25 cellular contexts compared by ENCODE assay signal in genomic region chr5:1950708-1951103, GRCh38.
DNase-seq lines count a peak whose midpoint lies in the region; ATAC-seq, FAIRE-seq and TF ChIP-seq lines count a peak whose summit lies in the region.
"Had no signal": no experiment of that assay in that cellular context is flagged by ENCODE, and none has a peak within 500 bp of the region (broad histone marks: within the 10 kb centered on the region; RNA-seq: fewer than 3 reads in every experiment).

No MANE protein-coding gene starts in this region.

- H3K9ac ChIP-seq in GM23248 (no peak overlapping the region), IMR-90 (ENCODE audit: low read depth, low read length) (no peak overlapping the region), K562 (ENCODE audit: insufficient read depth in 1 of 2, low read depth in 2 of 2, low read length in 2 of 2) (no peak overlapping the region)
- H3K9ac ChIP-seq: neural progenitor cell had no signal

- no peak overlapping the region for H3K23ac ChIP-seq in IMR-90 (ENCODE audit: low read depth, low read length)

- H3K27ac Mint-ChIP-seq in nephron progenitor cell = no peak overlapping the region
- H3K27ac Mint-ChIP-seq: activated CD8-positive, alpha-beta T cell treated with anti-CD3 and anti-CD28 coated beads for 36 hours; CD4-positive, CD25-positive, alpha-beta regulatory T cell; neural progenitor cell; progenitor cell of endocrine pancreas; T-helper 2 cell treated with Interferon-gamma antibody and Interleukin-4, amounts not matched to agents 5 μg/mL and 100 μg/mL, for 36 hours had no signal

- H3K4me3 ChIP-seq in GM23248 (no peak overlapping the region), IMR-90 (ENCODE audit: insufficient read depth, low read depth, low read length) (no peak overlapping the region), K562 (no peak overlapping the region)
- H3K4me3 ChIP-seq: hepatocyte, neural progenitor cell, SK-N-MC had no signal

- H3F3A ChIP-seq in GM23248 (ENCODE audit: insufficient read depth) = no peaks in the 10 kb centered on the region

- H3K4me3 Mint-ChIP-seq in nephron progenitor cell = no peak overlapping the region
- H3K4me3 Mint-ChIP-seq: activated CD8-positive, alpha-beta T cell treated with anti-CD3 and anti-CD28 coated beads for 36 hours; CD4-positive, CD25-positive, alpha-beta regulatory T cell; T-helper 2 cell treated with Interferon-gamma antibody and Interleukin-4, amounts not matched to agents 5 μg/mL and 100 μg/mL, for 36 hours had no signal

- dilution Hi-C loops in IMR-90 (cut with HindIII; ENCODE audit: low sequenced_read_pairs, unreplicated experiment) = no loop called here

- no peak overlapping the region for H2AK5ac ChIP-seq in IMR-90 (ENCODE audit: low read depth, low read length)

- no peak overlapping the region for H2AK9ac ChIP-seq in IMR-90 (replicated peaks; ENCODE audit: low read depth, low read length, poor library complexity)

- H3K36me3 ChIP-seq in GM23248 (ENCODE audit: low read depth) (no peaks in the 10 kb centered on the region), IMR-90 (ENCODE audit: control insufficient read depth, insufficient read depth, low read length) (no peaks in the 10 kb centered on the region), K562 (ENCODE audit: control insufficient read depth, insufficient read depth, low read length) (no peaks in the 10 kb centered on the region)
- H3K36me3 ChIP-seq: neural progenitor cell, vagina had no signal

- H4K20me1 ChIP-seq in GM23248 (ENCODE audit: insufficient read depth) = no peaks in the 10 kb centered on the region
- H4K20me1 ChIP-seq in IMR-90 (ENCODE audit: insufficient read depth, low read length) = no peaks in the 10 kb centered on the region
- H4K20me1 ChIP-seq in K562 (replicated peaks; ENCODE audit: control insufficient read depth, insufficient read depth, low read length) = no peaks in the 10 kb centered on the region; the same call in 1 of the 2 replicates

- POLR2A ChIA-PET in IMR-90 (lab: Charles Lee; ENCODE audit: unreplicated experiment) (no interaction called here), K562 (lab: Yijun Ruan, JAX) (interaction anchor here (0.7 kb wide), 1 partner anchor 272 kb away, joined by 6 read pairs; no protein-coding TSS in a partner anchor)

- no peaks in the 10 kb centered on the region for H3K36me3 Mint-ChIP-seq in nephron progenitor cell (ENCODE audit: low read depth)
- H3K36me3 Mint-ChIP-seq: CD4-positive, CD25-positive, alpha-beta regulatory T cell; neural progenitor cell had no signal

- no peak overlapping the region for H3K4ac ChIP-seq in IMR-90 (ENCODE audit: low read depth, low read length)

- H3K56ac ChIP-seq in IMR-90 (ENCODE audit: extremely low read depth, insufficient read depth, low read length) = no peak overlapping the region

- no peak overlapping the region for H2AFZ ChIP-seq in GM23248
- H2AFZ ChIP-seq in IMR-90 (replicated peaks; ENCODE audit: low read length, poor library complexity) = peak overlapping the region; percentile 51
- H2AFZ ChIP-seq in K562 (ENCODE audit: low read depth, low read length) = no peak overlapping the region
- H2AFZ ChIP-seq: hepatocyte, neural progenitor cell had no signal

- no peak overlapping the region for H4K5ac ChIP-seq in IMR-90 (ENCODE audit: low read depth, low read length)

- H3K9me3 ChIP-seq in GM23248 (ENCODE audit: low read depth) (no peaks in the 10 kb centered on the region), IMR-90 (ENCODE audit: control insufficient read depth, insufficient read depth, low read length) (peaks cover 6% of the 10 kb centered on the region), K562 (replicated peaks; ENCODE audit: control insufficient read depth, insufficient read depth, low read depth, low read length) (no peaks in the 10 kb centered on the region)
- H3K9me3 ChIP-seq: vagina had no signal

- in situ Hi-C loops in GM23248 (cut with MboI) (no loop called here), IMR-90 (cut with MboI; ENCODE audit: low sequenced_read_pairs) (no loop called here), K562 (cut with MboI) (no loop called here)

- no peak for TF ChIP-seq EP300 in K562 (IDR thresholded peaks at IDR 0.05; ENCODE audit: low read length)

- TF ChIP-seq POLR2A in IMR-90 (IDR thresholded peaks at IDR 0.05; ENCODE audit: low read depth, low read length) (no peak), K562 (conservative IDR thresholded peaks at IDR 0.05) (no peak)

- BruUV-seq in IMR-90 (replicated peaks; lab: Mats Ljungman, UMichigan) = no TSS peak
- BruUV-seq in K562 (replicated peaks; lab: Mats Ljungman, UMichigan) = no TSS peak

- no peak overlapping the region for H2BK15ac ChIP-seq in IMR-90 (ENCODE audit: low read depth, low read length)

- no peak overlapping the region for H3K27ac ChIP-seq in GM23248
- H3K27ac ChIP-seq in IMR-90 (ENCODE audit: insufficient read depth, low read length) = no peak overlapping the region
- H3K27ac ChIP-seq in K562 (ENCODE audit: extremely low read depth, low read depth, low read length) = no peak overlapping the region
- H3K27ac ChIP-seq: hepatocyte, neural progenitor cell, SK-N-MC, vagina had no signal

- DNase-seq in GM23248 (peak; percentile 32), IMR-90 (no peak), K562 (ENCODE audit: extremely low read depth in 1 of 4, low spot score in 3 of 4) (no peak), kidney tubule cell (ENCODE audit: low spot score) (peak; percentile 26), nephron progenitor cell (no peak), NCI-H1092 treated with DMSO at 0.1 percent for 48 hours (lab: John Stamatoyannopoulos, UW) (no peak)
- DNase-seq: activated CD8-positive, alpha-beta T cell treated with anti-CD3 and anti-CD28 coated beads for 36 hours; activated gamma-delta T cell treated with Interleukin-2 at 50 U/mL for 16 hours; activated T-cell treated with anti-CD3 and anti-CD28 coated beads for 4 hours; amniotic stem cell; CD4-positive, CD25-positive, alpha-beta regulatory T cell; GF-D8; NCI-H1417 treated with DMSO at 0.1 percent for 48 hours; NCI-H2107; NCI-H446 treated with DMSO at 0.1 percent for 48 hours; substantia nigra had no signal

- no peaks in the 10 kb centered on the region for H3K9me2 ChIP-seq in GM23248 (ENCODE audit: insufficient read depth)

- no peaks in the 10 kb centered on the region for H3K79me1 ChIP-seq in IMR-90 (ENCODE audit: low read depth in 1 of 2, low read length in 2 of 2)

- no peaks in the 10 kb centered on the region for H3K4me1 ChIP-seq in GM23248 (ENCODE audit: insufficient read depth)
- no peaks in the 10 kb centered on the region for H3K4me1 ChIP-seq in IMR-90 (ENCODE audit: control insufficient read depth, insufficient read depth, low read length)
- H3K4me1 ChIP-seq in K562 (replicated peaks in 1 of 2; ENCODE audit: control insufficient read depth in 2 of 2, insufficient read depth in 2 of 2, low read length in 2 of 2) = peaks cover 0 to 11% of the 10 kb centered on the region in 2 experiments; a peak in 1 of 5 replicates

- WGBS in GM23248 (ENCODE audit: low coverage in 1 of 2, low lambda C conversion rate in 2 of 2, missing lambda C conversion rate in 2 of 2), 2 experiments = 85 to 88% methylated on average over 22 of the region's 22 CpGs
- 84% methylated on average over 14 of the region's 22 CpGs; no CpG with 5 or more reads in 1 of the 2 experiments for WGBS in IMR-90 (ENCODE audit: extremely low coverage in 2 of 2, insufficient read length in 1 of 2), 2 experiments
- WGBS in K562 (ENCODE audit: insufficient coverage, low coverage, missing lambda C conversion rate) = 5% methylated on average over 12 of the region's 22 CpGs

- no peak overlapping the region for H2BK120ac ChIP-seq in IMR-90 (ENCODE audit: low read depth, low read length)

- intact Hi-C loops in IMR-90 (cut with micrococcal nuclease) = no loop called here
- intact Hi-C loops in K562 (cut with micrococcal nuclease) = no loop called here

- H3K79me2 ChIP-seq in GM23248 (ENCODE audit: insufficient read depth) (no peaks in the 10 kb centered on the region), K562 (ENCODE audit: control insufficient read depth, insufficient read depth, low read length) (no peaks in the 10 kb centered on the region)
- H3K79me2 ChIP-seq: hepatocyte had no signal

- no peak for ATAC-seq in IMR-90 (ENCODE audit: low read depth)
- no peak for ATAC-seq in K562
- no peak for ATAC-seq in GM19397 (IDR thresholded peaks at IDR 0.05; ENCODE audit: unreplicated experiment)
- ATAC-seq: activated CD8-positive, alpha-beta T cell treated with anti-CD3 and anti-CD28 coated beads for 36 hours had no signal

- CTCF ChIA-PET in IMR-90 (lab: Yijun Ruan, JAX) (no interaction called here), K562 (lab: Yijun Ruan, JAX; ENCODE audit: low intra/inter-chr PET ratio) (no interaction called here)

- H4K8ac ChIP-seq in IMR-90 (ENCODE audit: low read depth in 2 of 2, low read length in 2 of 2) = no peak overlapping the region

- no peak overlapping the region for H4K91ac ChIP-seq in IMR-90 (ENCODE audit: insufficient read depth, low read depth, low read length)

- H3K4me1 Mint-ChIP-seq in nephron progenitor cell = peaks cover 11% of the 10 kb centered on the region
- H3K4me1 Mint-ChIP-seq: CD4-positive, CD25-positive, alpha-beta regulatory T cell had no signal

- H3K18ac ChIP-seq in IMR-90 (ENCODE audit: low read depth, low read length) = no peak overlapping the region

- H3K4me2 ChIP-seq in GM23248 (ENCODE audit: unreplicated experiment) (no peak overlapping the region), IMR-90 (ENCODE audit: low read depth, low read length) (no peak overlapping the region), K562 (ENCODE audit: insufficient read depth, low read length) (no peak overlapping the region)
- H3K4me2 ChIP-seq: hepatocyte, neural progenitor cell had no signal

- peaks cover 57% of the 10 kb centered on the region for H3K27me3 Mint-ChIP-seq in nephron progenitor cell (ENCODE audit: low read depth, poor library complexity)

- H3K9me1 ChIP-seq in IMR-90 (ENCODE audit: insufficient read depth, low read length) = no peaks in the 10 kb centered on the region
- no peaks in the 10 kb centered on the region for H3K9me1 ChIP-seq in K562 (ENCODE audit: control insufficient read depth, insufficient read depth, low read length)

- no peak for TF ChIP-seq CTCF in IMR-90 (conservative IDR thresholded peaks at IDR 0.05; ENCODE audit: low read depth, low read length)
- TF ChIP-seq CTCF in K562 (IDR thresholded peaks at IDR 0.05 in 2 of 3, conservative IDR thresholded peaks at IDR 0.05 in 1 of 3; ENCODE audit: insufficient read depth in 2 of 3, low read depth in 1 of 3, low read length in 3 of 3) = no peak
- TF ChIP-seq CTCF in nephron progenitor cell (IDR thresholded peaks at IDR 0.05) = no peak

- H3K27me3 ChIP-seq in GM23248 (replicated peaks; ENCODE audit: insufficient read depth) (no peaks in the 10 kb centered on the region), IMR-90 (ENCODE audit: control insufficient read depth, insufficient read depth, low read length) (no peaks in the 10 kb centered on the region), K562 (ENCODE audit: control insufficient read depth in 2 of 2, insufficient read depth in 2 of 2, low read length in 2 of 2) (peaks cover 30 to 69% of the 10 kb centered on the region in 2 experiments)
- H3K27me3 ChIP-seq: vagina had no signal

- TF ChIP-seq RAD21 in IMR-90 (IDR thresholded peaks at IDR 0.05; ENCODE audit: low read length) (no peak), K562 (CRISPR knock-in tag; conservative IDR thresholded peaks at IDR 0.05 in 1 of 2, IDR thresholded peaks at IDR 0.05 in 1 of 2) (no peak)

- peaks cover 6% of the 10 kb centered on the region for H3K9me3 Mint-ChIP-seq in nephron progenitor cell
- H3K9me3 Mint-ChIP-seq: activated CD8-positive, alpha-beta T cell treated with anti-CD3 and anti-CD28 coated beads for 36 hours; T-helper 2 cell treated with Interferon-gamma antibody and Interleukin-4, amounts not matched to agents 5 μg/mL and 100 μg/mL, for 36 hours had no signal

- H2BK20ac ChIP-seq in IMR-90 (ENCODE audit: low read depth, low read length) = no peak overlapping the region

- no peak for FAIRE-seq in K562 (lab: Jason Lieb, UNC)
- FAIRE-seq: GM19239, H54 had no signal

- H3K14ac ChIP-seq in IMR-90 (replicated peaks; ENCODE audit: low read depth, low read length) = no peak overlapping the region

- no peak overlapping the region for H2BK5ac ChIP-seq in IMR-90 (ENCODE audit: low read depth, low read length, poor library complexity, severe bottlenecking)

Comparison
In these comparisons a context has a peak if more than half of its experiments do, and no peak if none do; other contexts are left out.
1. DNase-seq: peak in GM23248 (single experiment) and kidney tubule cell (single experiment); none in IMR-90 (single experiment), K562 (0 of 4), nephron progenitor cell (single experiment) and NCI-H1092 treated with DMSO at 0.1 percent for 48 hours (single experiment).